21 cellular contexts compared by ENCODE assay signal in genomic region chr2:10180271-10180670, GRCh38. TPM values are rescaled to one million over a fixed set of nuclear protein-coding genes. Genes with fewer than 3 reads are reported as not detected.
DNase-seq lines count a peak whose midpoint lies in the region; ATAC-seq, FAIRE-seq and TF ChIP-seq lines count a peak whose summit lies in the region.
"Had no signal": no experiment of that assay in that cellular context is flagged by ENCODE, and none has a peak within 500 bp of the region (broad histone marks: within the 10 kb centered on the region; RNA-seq: fewer than 3 reads in every experiment).

No MANE protein-coding gene starts in this region.

- TF ChIP-seq CTCF in D721Med (IDR thresholded peaks at IDR 0.05; ENCODE audit: insufficient read depth, missing control alignments), result no peak

- ATAC-seq in HG03442 (IDR thresholded peaks at IDR 0.05; ENCODE audit: unreplicated experiment), result no peak
- ATAC-seq in GM18861 (IDR thresholded peaks at IDR 0.05; ENCODE audit: unreplicated experiment), result no peak
- ATAC-seq: K562 had no signal

- FAIRE-seq in D721Med (lab: Jason Lieb, UNC), result no peak
- FAIRE-seq: A204.1, G401.6, GM12891, HTR-8/SVneo, K562 had no signal

- DNase-seq in M059J (ENCODE audit: low read depth), result peak; percentile 22
- DNase-seq in astrocyte of the hippocampus (ENCODE audit: low read depth, low spot score), result peak; percentile 77
- DNase-seq in midbrain (lab: John Stamatoyannopoulos, UW), result peak; percentile 3
- DNase-seq in stimulated activated naive CD4-positive, alpha-beta T cell (lab: John Stamatoyannopoulos, UW), result no peak
- DNase-seq in D721Med (ENCODE audit: insufficient read length, low spot score), result no peak
- DNase-seq: ACHN; BE2C; CD4-positive, CD25-positive, alpha-beta regulatory T cell; CD8-positive, alpha-beta memory T cell; COR-L47; DMS53; GM23248; HCEC 1CT; IMR-90 had no signal

RNA-seq across cellular contexts. Expression of gene RRM2, which starts 57.7 kb away (rescaled TPM):
- total RNA-seq in M059J (2014; rRNA removed; shearing (Covaris generic)), result 110 and 170 TPM in 2 replicates

Comparison
In these comparisons a context has a peak if more than half of its experiments do, and no peak if none do; other contexts are left out.
1. DNase-seq: peak in M059J (single experiment), astrocyte of the hippocampus (single experiment) and midbrain (single experiment); none in stimulated activated naive CD4-positive, alpha-beta T cell (0 of 6) and D721Med (single experiment).